Comparison of ENCODE assay signal across 19 cellular contexts in genomic region chrX:130049821-130050220, GRCh38.
"Had no signal": no experiment of that assay in that cellular context is flagged by ENCODE, and none has a peak within 500 bp of the region (broad histone marks: within the 10 kb centered on the region; RNA-seq: fewer than 3 reads in every experiment).

No MANE protein-coding gene starts in this region.

- H2AFZ ChIP-seq: neural progenitor cell had no signal

- ATAC-seq: effector memory CD8-positive, alpha-beta T cell; left lung; natural killer cell treated with Interleukin-12 subunit alpha and Interleukin-12 subunit beta and Interleukin-15 and Interleukin-18, amount 100 ng/mL, for 72 hours; right lobe of liver had no signal

- H3K27me3 ChIP-seq: esophagus muscularis mucosa, left lung, neural progenitor cell, ovary, right lobe of liver, stomach, upper lobe of left lung, uterus had no signal

- H3K27ac ChIP-seq: epithelial cell of prostate, esophagus muscularis mucosa, left lung, neural progenitor cell, ovary, right lobe of liver, skin epidermis, stomach, upper lobe of left lung, uterus had no signal

- H3K9ac ChIP-seq: neural progenitor cell had no signal

- DNase-seq: effector memory CD8-positive, alpha-beta T cell; islet precursor cell; left lung; mesenchymal stem cell; midbrain; nucleus accumbens; ovary; right lobe of liver; stimulated activated naive CD4-positive, alpha-beta T cell; stomach; substantia nigra; upper lobe of left lung; uterus had no signal

- H3K36me3 ChIP-seq: ovary, uterus had no signal

- H3K4me2 ChIP-seq: neural progenitor cell had no signal

- H3K9me3 ChIP-seq: esophagus muscularis mucosa, left lung, ovary, right lobe of liver, upper lobe of left lung, uterus had no signal

- H3K4me1 ChIP-seq: left lung, neural progenitor cell, right lobe of liver, stomach, upper lobe of left lung, uterus had no signal

- H3K4me3 ChIP-seq: esophagus muscularis mucosa, left lung, lung, neural progenitor cell, ovary, right lobe of liver, skin epidermis, stomach, upper lobe of left lung, uterus had no signal
